Comparison of ENCODE assay signal across 1 cellular context in genomic region chr7:35793225-35793579, GRCh38.
TF ChIP-seq lines count a peak whose summit lies in the region.

No MANE protein-coding gene starts in this region.

TF ChIP-seq in WTC11, 78 proteins besides CTCF, POLR2A, EP300 and RAD21 (continued from another document):
- TF ChIP-seq MXD4 (CRISPR knock-in tag; IDR thresholded peaks at IDR 0.05; ENCODE audit: borderline replicate concordance) (no peak), RORB (CRISPR knock-in tag; IDR thresholded peaks at IDR 0.05) (no peak), ELF4 (CRISPR knock-in tag; IDR thresholded peaks at IDR 0.05; ENCODE audit: low read depth) (no peak), ATF6 (CRISPR knock-in tag; IDR thresholded peaks at IDR 0.05) (no peak), ESRRA (CRISPR knock-in tag; IDR thresholded peaks at IDR 0.05; ENCODE audit: borderline replicate concordance) (no peak), FOXJ3 (CRISPR knock-in tag; IDR thresholded peaks at IDR 0.05; ENCODE audit: borderline replicate concordance) (no peak), MAX (CRISPR knock-in tag; IDR thresholded peaks at IDR 0.05) (no peak), IRF1 (CRISPR knock-in tag; IDR thresholded peaks at IDR 0.05) (no peak)
